13 cellular contexts compared by ENCODE assay signal in the genomic region with DNA sequence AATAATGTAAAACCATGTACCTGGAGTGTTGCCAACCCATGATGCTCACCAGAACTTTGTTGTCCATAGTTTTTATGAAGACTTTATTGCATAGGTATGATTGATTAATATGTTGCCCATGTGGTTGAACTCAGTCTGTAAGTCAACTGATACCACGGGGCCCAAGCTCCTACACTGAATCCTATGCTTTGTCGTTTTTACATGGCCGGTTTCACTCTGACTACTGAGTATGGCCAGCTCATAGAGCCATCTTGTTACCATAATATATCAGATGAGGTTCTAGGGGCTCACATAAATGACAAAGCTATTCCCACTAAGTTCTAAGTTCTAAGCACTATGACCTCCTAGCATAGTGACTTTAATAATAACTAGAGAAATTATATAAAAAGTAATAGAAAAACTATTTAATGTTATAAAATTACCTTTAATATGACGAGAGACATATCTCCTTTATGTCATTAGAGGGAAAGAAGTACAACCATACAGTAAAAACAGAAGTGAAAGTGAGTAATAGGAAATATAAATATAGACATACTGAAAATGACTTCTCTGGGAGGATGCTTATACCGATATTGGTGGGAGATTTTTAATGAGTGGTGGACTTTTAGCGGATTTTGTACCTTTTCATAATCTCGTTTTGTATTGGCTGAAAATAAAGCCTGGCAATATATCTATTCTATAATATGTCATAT.
DNase-seq lines count a peak whose midpoint lies in the region; ATAC-seq lines count a peak whose summit lies in the region.
"Had no signal": no experiment of that assay in that cellular context is flagged by ENCODE, and none has a peak within 500 bp of the region (broad histone marks: within the 10 kb centered on the region; RNA-seq: fewer than 3 reads in every experiment).

No MANE protein-coding gene starts in this region.

- no peaks in the 10 kb centered on the region for H3K36me3 ChIP-seq in BLaER1 treated with 17β-estradiol and CSF1 and Interleukin-3, amounts not matched to agents 10 nM and 100 nM
- H3K36me3 ChIP-seq: cardiac muscle cell had no signal

- H3K27me3 ChIP-seq in BLaER1 treated with 17β-estradiol and CSF1 and Interleukin-3, amounts not matched to agents 10 nM and 100 nM: no peaks in the 10 kb centered on the region
- H3K27me3 ChIP-seq: cardiac muscle cell had no signal

- DNase-seq in activated CD4-positive, alpha-beta T cell treated with anti-CD3 and anti-CD28 coated beads for 48 hours: no peak
- DNase-seq in activated CD8-positive, alpha-beta memory T cell treated with anti-CD3 and anti-CD28 coated beads, Interleukin-2, amount 50 U/mL, for 4 hours: no peak
- no peak for DNase-seq in stimulated activated CD4-positive, alpha-beta T cell treated with anti-CD3 and anti-CD28 coated beads, Interleukin-4, amount 100 ng/mL, for 4 hours
- DNase-seq: activated CD8-positive, alpha-beta T cell treated with anti-CD3 and anti-CD28 coated beads, Interleukin-2, amount 10 ng/mL, durations not matched to agents 7 days and 5 days; activated naive CD4-positive, alpha-beta T cell treated with anti-CD3 and anti-CD28 coated beads, Interleukin-2, amount 10 ng/mL, durations not matched to agents 7 days and 5 days; NCI-H1092; psoas muscle had no signal

- H3K27ac ChIP-seq in BLaER1 treated with 17β-estradiol and CSF1 and Interleukin-3, amounts not matched to agents 10 nM and 100 nM: no peak overlapping the region
- H3K27ac ChIP-seq: cardiac muscle cell, psoas muscle had no signal

- no peak overlapping the region for H3K4me3 ChIP-seq in BLaER1 treated with 17β-estradiol and CSF1 and Interleukin-3, amounts not matched to agents 10 nM and 100 nM
- H3K4me3 ChIP-seq: cardiac muscle cell, psoas muscle had no signal

- H3K4me2 ChIP-seq in BLaER1 treated with 17β-estradiol and CSF1 and Interleukin-3, amounts not matched to agents 10 nM and 100 nM: peak overlapping the region in 9 of 11 experiments; percentile 9 to 53 (median 27); a peak in 13 of 22 replicates

- H3K9ac ChIP-seq in BLaER1 treated with 17β-estradiol and CSF1 and Interleukin-3, amounts not matched to agents 10 nM and 100 nM: no peak overlapping the region

- H3K4me1 ChIP-seq in BLaER1 treated with 17β-estradiol and CSF1 and Interleukin-3, amounts not matched to agents 10 nM and 100 nM: peaks cover 0 to 17% (median 5%) of the 10 kb centered on the region in 10 experiments; a peak in 11 of 20 replicates
- H3K4me1 ChIP-seq: psoas muscle had no signal

- ATAC-seq in GM19455 (IDR thresholded peaks at IDR 0.05; ENCODE audit: unreplicated experiment): peak; percentile 81
- ATAC-seq in HG02763 (IDR thresholded peaks at IDR 0.05; ENCODE audit: unreplicated experiment): peak; percentile 66
- ATAC-seq in HG03439 (IDR thresholded peaks at IDR 0.05; ENCODE audit: unreplicated experiment): peak; percentile 84
- no peak for ATAC-seq in HG03097 (IDR thresholded peaks at IDR 0.05; ENCODE audit: low FRiP score, unreplicated experiment)
- ATAC-seq: activated CD8-positive, alpha-beta T cell treated with anti-CD3 and anti-CD28 coated beads, Interleukin-2, amount 10 ng/mL, durations not matched to agents 7 days and 5 days; psoas muscle had no signal

- no peaks in the 10 kb centered on the region for H3K9me3 ChIP-seq in BLaER1 treated with 17β-estradiol and CSF1 and Interleukin-3, amounts not matched to agents 10 nM and 100 nM (replicated peaks in 1 of 11)
- H3K9me3 ChIP-seq: psoas muscle had no signal

- H4K20me1 ChIP-seq in BLaER1 treated with 17β-estradiol and CSF1 and Interleukin-3, amounts not matched to agents 10 nM and 100 nM: no peaks in the 10 kb centered on the region
